Comparison of ENCODE assay signal across 8 cellular contexts in the genomic region with DNA sequence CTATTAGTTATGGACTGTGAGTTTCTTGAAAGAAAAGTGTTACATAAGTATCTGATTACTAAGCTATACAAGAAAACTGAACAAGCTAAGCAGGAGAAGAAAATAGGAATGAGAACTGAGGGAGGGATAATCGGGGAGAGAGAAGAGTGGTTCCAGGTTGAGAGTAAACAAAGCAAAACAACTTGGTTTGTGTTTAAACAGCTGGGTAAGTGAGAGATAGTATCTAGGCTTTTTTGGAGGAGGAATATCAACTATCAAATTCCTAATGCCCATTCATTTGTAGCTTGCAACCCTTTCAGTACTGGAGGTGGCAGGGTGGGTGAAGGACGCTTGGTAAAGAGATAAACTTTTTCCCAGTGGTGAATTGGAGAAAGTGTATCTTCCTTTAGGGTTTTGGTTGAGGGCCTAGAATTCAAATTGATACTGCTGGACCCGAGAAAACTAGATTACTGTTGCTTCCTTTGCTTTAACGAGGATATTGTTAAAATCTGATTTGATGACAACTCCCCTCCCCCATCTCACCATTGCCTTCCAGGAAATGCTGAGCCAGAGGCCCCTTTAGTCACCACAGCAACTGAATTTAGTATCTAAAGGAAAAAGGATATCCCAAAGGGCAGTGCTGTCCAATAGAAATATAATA. TPM values are rescaled to one million over a fixed set of nuclear protein-coding genes. Genes with fewer than 3 reads are reported as not detected.
A peak's percentile ranks its signal among the peaks of the same experiment; 100 is the strongest.
DNase-seq lines count a peak whose midpoint lies in the region; ATAC-seq and TF ChIP-seq lines count a peak whose summit lies in the region.

No MANE protein-coding gene starts in this region.

- H3K4me3 Mint-ChIP-seq in activated naive CD4-positive, alpha-beta T cell treated with anti-CD3 and anti-CD28 coated beads for 36 hours: no peak overlapping the region

- no peak overlapping the region for H3K27ac ChIP-seq in ascending aorta

- intact Hi-C loops in activated naive CD4-positive, alpha-beta T cell treated with anti-CD3 and anti-CD28 coated beads for 36 hours (cut with micrococcal nuclease): no loop called here
- intact Hi-C loops in ascending aorta (cut with DNase I): loop anchor here (2.0 to 10.0 kb wide), 3 partner anchors 33 to 307 kb away; no protein-coding TSS in a partner anchor

- H3K4me3 ChIP-seq in fibroblast of pulmonary artery (replicated peaks; ENCODE audit: low read depth, low read length) (no peak overlapping the region), ascending aorta (no peak overlapping the region)

- no peaks in the 10 kb centered on the region for H3K27me3 ChIP-seq in ascending aorta

- H3K4me1 ChIP-seq in ascending aorta: peaks cover 4 to 5% of the 10 kb centered on the region in 2 donors

- no peak for ATAC-seq in activated naive CD4-positive, alpha-beta T cell treated with anti-CD3 and anti-CD28 coated beads, Interleukin-2, amount 50 U/mL, for 72 hours
- ATAC-seq in GM21576 (IDR thresholded peaks at IDR 0.05; ENCODE audit: unreplicated experiment): no peak

- H3K36me3 ChIP-seq in ascending aorta: no peaks in the 10 kb centered on the region

- peak; percentile 27 for TF ChIP-seq CTCF in fibroblast of pulmonary artery (IDR thresholded peaks at IDR 0.05; ENCODE audit: low read length, missing control alignments)
- peak in 1 of 3 experiments; percentile 11 for TF ChIP-seq CTCF in ascending aorta (IDR thresholded peaks at IDR 0.05)

- peak; percentile 71 for DNase-seq in activated naive CD4-positive, alpha-beta T cell treated with anti-CD3 and anti-CD28 coated beads for 36 hours
- no peak for DNase-seq in activated naive CD4-positive, alpha-beta T cell treated with anti-CD3 and anti-CD28 coated beads, Interleukin-2, amount 50 U/mL, for 72 hours (ENCODE audit: low spot score in 2 of 2)
- DNase-seq in RPMI8226 (peak; percentile 23), fibroblast of pulmonary artery (ENCODE audit: low read depth) (peak; percentile 59), stromal cell of bone marrow (ENCODE audit: low read depth) (peak; percentile 69), ascending aorta (ENCODE audit: low spot score in 2 of 2) (no peak)
- DNase-seq in effector CD4-positive, alpha-beta T cell: no peak

- CTCF ChIA-PET in activated naive CD4-positive, alpha-beta T cell treated with anti-CD3 and anti-CD28 coated beads for 36 hours (lab: Charles Lee): interaction anchor here (0.6 to 1.5 kb wide), 4 partner anchors 13 to 56 kb away, joined by 3 to 17 read pairs (median 4); no protein-coding TSS in a partner anchor

- H3K27ac Mint-ChIP-seq in activated naive CD4-positive, alpha-beta T cell treated with anti-CD3 and anti-CD28 coated beads for 36 hours: peak overlapping the region; percentile 14
- no peak overlapping the region for H3K27ac Mint-ChIP-seq in activated naive CD4-positive, alpha-beta T cell treated with anti-CD3 and anti-CD28 coated beads, Interleukin-2, amount 50 U/mL, for 72 hours

- peaks cover 9% of the 10 kb centered on the region for H3K4me1 Mint-ChIP-seq in activated naive CD4-positive, alpha-beta T cell treated with anti-CD3 and anti-CD28 coated beads for 36 hours (ENCODE audit: low read depth)

- H3K9me3 Mint-ChIP-seq in activated naive CD4-positive, alpha-beta T cell treated with anti-CD3 and anti-CD28 coated beads for 36 hours: no peaks in the 10 kb centered on the region
- H3K9me3 Mint-ChIP-seq in activated naive CD4-positive, alpha-beta T cell treated with anti-CD3 and anti-CD28 coated beads, Interleukin-2, amount 50 U/mL, for 72 hours: no peaks in the 10 kb centered on the region

- no peaks in the 10 kb centered on the region for H3K9me3 ChIP-seq in ascending aorta

- H3K27me3 Mint-ChIP-seq in activated naive CD4-positive, alpha-beta T cell treated with anti-CD3 and anti-CD28 coated beads for 36 hours (ENCODE audit: low read depth): no peaks in the 10 kb centered on the region

- no peaks in the 10 kb centered on the region for H3K36me3 Mint-ChIP-seq in activated naive CD4-positive, alpha-beta T cell treated with anti-CD3 and anti-CD28 coated beads for 36 hours (ENCODE audit: low read depth)
- no peaks in the 10 kb centered on the region for H3K36me3 Mint-ChIP-seq in activated naive CD4-positive, alpha-beta T cell treated with anti-CD3 and anti-CD28 coated beads, Interleukin-2, amount 50 U/mL, for 72 hours

RNA-seq across cellular contexts. Expression of gene SLC2A3, which starts 2.0 kb away (rescaled TPM):
- 100 to 1,000 TPM; 392 to 394 TPM for total RNA-seq in activated naive CD4-positive, alpha-beta T cell treated with anti-CD3 and anti-CD28 coated beads for 36 hours
- total RNA-seq in activated naive CD4-positive, alpha-beta T cell treated with anti-CD3 and anti-CD28 coated beads, Interleukin-2, amount 50 U/mL, for 72 hours: 100 to 1,000 TPM; 207 to 521 TPM
- 58.0 TPM for total RNA-seq in ascending aorta

Comparison
In these comparisons a context has a peak if more than half of its experiments do, and no peak if none do; other contexts are left out.
1. DNase-seq: peak in activated naive CD4-positive, alpha-beta T cell treated with anti-CD3 and anti-CD28 coated beads for 36 hours (single experiment), RPMI8226 (single experiment), fibroblast of pulmonary artery (single experiment) and stromal cell of bone marrow (single experiment); none in activated naive CD4-positive, alpha-beta T cell treated with anti-CD3 and anti-CD28 coated beads, Interleukin-2, amount 50 U/mL, for 72 hours (0 of 2), effector CD4-positive, alpha-beta T cell (single experiment) and ascending aorta (0 of 2).